In genomic region chr6:73653571-73654424, GRCh38 we compare ENCODE assay signal across 8 cellular contexts. TPM values are rescaled to one million over a fixed set of nuclear protein-coding genes. Genes with fewer than 3 reads are reported as not detected.
DNase-seq lines count a peak whose midpoint lies in the region; ATAC-seq and TF ChIP-seq lines count a peak whose summit lies in the region.

SLC17A5 (minus strand) TSS chr6:73653992; CDS start chr6:73653886, 106 bp downstream.

- peak within 1 kb of the TSS; percentile 91 to 100 (median 99) for H3K27ac ChIP-seq in spleen

- no peaks in the 10 kb centered on the region for H3K9me3 ChIP-seq in spleen

- H3K4me3 ChIP-seq in AG09309 (ENCODE audit: control insufficient read depth, low read depth, low read length), result peak within 1 kb of the TSS; percentile 98
- peak within 1 kb of the TSS; percentile 80 to 99 (median 94) for H3K4me3 ChIP-seq in spleen

- TF ChIP-seq CTCF in AG09309 (IDR thresholded peaks at IDR 0.05; ENCODE audit: control insufficient read depth, insufficient read depth, low read depth, low read length, missing control alignments) (no peak), spleen (IDR thresholded peaks at IDR 0.05 in 8 of 11, conservative IDR thresholded peaks at IDR 0.05 in 3 of 11) (peak in 2 of 11 experiments; percentile 8 to 16)

- peak; percentile 89 for ATAC-seq in GM19023 (IDR thresholded peaks at IDR 0.05; ENCODE audit: unreplicated experiment)
- ATAC-seq in HG03196 (IDR thresholded peaks at IDR 0.05; ENCODE audit: unreplicated experiment), result peak; percentile 92

- WGBS in spleen, 5 donors, result 0 to 3% (median 1%) methylated on average over 11 to 90 of the region's 90 CpGs

- DNase-seq in AG09309 (ENCODE audit: low read depth) (peak; percentile 57), NCI-H226 (peak; percentile 93), inferior parietal cortex (ENCODE audit: extremely low spot score) (peak; percentile 94), spleen (peak; percentile 98)
- peak; percentile 71 to 84 (median 74) for DNase-seq in activated CD4-positive, CD25-positive, alpha-beta regulatory T cell (lab: John Stamatoyannopoulos, UW)
- DNase-seq in central memory CD4-positive, alpha-beta T cell, result peak; percentile 83

- peaks cover 0 to 15% (median 3%) of the 10 kb centered on the region in 6 donors for H3K36me3 ChIP-seq in spleen

- H3K4me1 ChIP-seq in spleen, result peaks cover 0 to 36% (median 27%) of the 10 kb centered on the region in 6 donors

- intact Hi-C loops in spleen (cut with DNase I; ENCODE audit: low total_unique reads), result no loop called here

- peak in 1 of 3 donors; percentile 18 for TF ChIP-seq POLR2A in spleen (IDR thresholded peaks at IDR 0.05)

- no peaks in the 10 kb centered on the region for H3K27me3 ChIP-seq in spleen (replicated peaks in 1 of 7)

RNA-seq across cellular contexts. Expression of gene SLC17A5, which starts in this region (rescaled TPM):
- 10 to 100 TPM; 10.1 to 22.8 (median 14.4) TPM for total RNA-seq in spleen
- polyA plus RNA-seq in spleen, result 1 to 10 TPM; 1.1 to 3.8 (median 2.2) TPM

Comparison
In these comparisons a context has a peak if more than half of its experiments do, and no peak if none do; other contexts are left out.
1. Peak in every context shown above with its lines: DNase-seq, ATAC-seq, H3K4me3 ChIP-seq and H3K27ac ChIP-seq.